Comparison of ENCODE assay signal across 8 cellular contexts in genomic region chr1:27872059-27872801, GRCh38. TPM values are rescaled to one million over a fixed set of nuclear protein-coding genes. Genes with fewer than 3 reads are reported as not detected.
DNase-seq lines count a peak whose midpoint lies in the region; TF ChIP-seq lines count a peak whose summit lies in the region.

TSS of gene THEMIS2 (plus strand) at chr1:27872544. CDS start at chr1:27872572, 28 bp downstream.

- H3K9ac ChIP-seq in Loucy (ENCODE audit: low read depth, low read length, poor library complexity, severe bottlenecking) = no peak within 1 kb of the TSS

- peak; percentile 70 for DNase-seq in activated CD4-positive, alpha-beta T cell treated with anti-CD3 and anti-CD28 coated beads for 1 hour
- DNase-seq in cerebellum (ENCODE audit: low spot score) (peak; percentile 35), left kidney (ENCODE audit: low read depth, low spot score) (peak; percentile 82), COR-L47 (lab: John Stamatoyannopoulos, UW) (no peak), NCI-H1092 (lab: John Stamatoyannopoulos, UW) (no peak)
- peak; percentile 75 for DNase-seq in stimulated activated CD4-positive, alpha-beta T cell treated with anti-CD3 and anti-CD28 coated beads, Interleukin-1b, Interleukin-23, amount 100 ng/mL, for 48 hours

- no peaks in the 10 kb centered on the region for H3K27me3 ChIP-seq in Loucy (ENCODE audit: insufficient read depth, low read length, poor library complexity, severe bottlenecking)

- peak within 1 kb of the TSS; percentile 64 for H3K4me2 ChIP-seq in Loucy (ENCODE audit: low read depth, low read length, poor library complexity, severe bottlenecking)

- no peaks in the 10 kb centered on the region for H3K9me3 ChIP-seq in Loucy (ENCODE audit: insufficient read depth, low read depth, low read length)

- TF ChIP-seq CTCF in GM12875 (IDR thresholded peaks at IDR 0.05; ENCODE audit: borderline replicate concordance, insufficient read depth, low read depth, low read length) = no peak
- TF ChIP-seq CTCF in Loucy (conservative IDR thresholded peaks at IDR 0.05; ENCODE audit: low read length) = no peak

- no peaks in the 10 kb centered on the region for H4K20me1 ChIP-seq in Loucy (ENCODE audit: insufficient read depth, low read length, poor library complexity, severe bottlenecking)

- H2AFZ ChIP-seq in Loucy (ENCODE audit: low read length) = peak within 1 kb of the TSS; percentile 78

- H3K79me2 ChIP-seq in Loucy (ENCODE audit: insufficient read depth, low read length) = no peaks in the 10 kb centered on the region

- no peaks in the 10 kb centered on the region for H3K9me2 ChIP-seq in Loucy (replicated peaks; ENCODE audit: low read depth, low read length)

- H3K4me1 ChIP-seq in Loucy (ENCODE audit: insufficient read depth, low read length, poor library complexity, severe bottlenecking) = peaks cover 22% of the 10 kb centered on the region

- H3F3A ChIP-seq in Loucy (ENCODE audit: low read depth) = no peaks in the 10 kb centered on the region

- H3K4me3 ChIP-seq in GM12875 (ENCODE audit: low read depth, low read length) (peak within 1 kb of the TSS; percentile 74), Loucy (ENCODE audit: low read length, poor library complexity, severe bottlenecking) (peak within 1 kb of the TSS; percentile 74)

- no peaks in the 10 kb centered on the region for H3K36me3 ChIP-seq in Loucy (ENCODE audit: insufficient read depth, low read length)

RNA-seq across cellular contexts. Expression of gene THEMIS2, which starts in this region (rescaled TPM):
- 2.1 TPM for total RNA-seq in cerebellum

Comparison
In these comparisons a context has a peak if more than half of its experiments do, and no peak if none do; other contexts are left out.
1. DNase-seq: peak in activated CD4-positive, alpha-beta T cell treated with anti-CD3 and anti-CD28 coated beads for 1 hour (single experiment), cerebellum (single experiment), left kidney (single experiment) and stimulated activated CD4-positive, alpha-beta T cell treated with anti-CD3 and anti-CD28 coated beads, Interleukin-1b, Interleukin-23, amount 100 ng/mL, for 48 hours (single experiment); none in COR-L47 (single experiment) and NCI-H1092 (single experiment).